ENCODE assay signal across 8 cellular contexts in genomic region chr1:22025368-22026154, GRCh38. TPM values are rescaled to one million over a fixed set of nuclear protein-coding genes. Genes with fewer than 3 reads are reported as not detected.
DNase-seq lines count a peak whose midpoint lies in the region; ATAC-seq and TF ChIP-seq lines count a peak whose summit lies in the region.

No MANE protein-coding gene starts in this region.

- no peaks in the 10 kb centered on the region for H3K4me1 ChIP-seq in right cardiac atrium (ENCODE audit: control insufficient read depth, insufficient read depth, low read length)
- no peaks in the 10 kb centered on the region for H3K4me1 ChIP-seq in uterus

- TF ChIP-seq POLR2A in GM18505 (IDR thresholded peaks at IDR 0.05; ENCODE audit: borderline replicate concordance, extremely low read depth, insufficient read depth, insufficient read length) (peak; percentile 82), uterus (IDR thresholded peaks at IDR 0.05) (peak; percentile 39 to 88)

- peak overlapping the region; percentile 91 for H3K4me3 Mint-ChIP-seq in T-helper 2 cell treated with Interferon-gamma antibody and Interleukin-4, amounts not matched to agents 5 μg/mL and 100 μg/mL, for 36 hours

- no peaks in the 10 kb centered on the region for H3K36me3 ChIP-seq in uterus

- no peaks in the 10 kb centered on the region for H3K9me3 ChIP-seq in right cardiac atrium (ENCODE audit: control insufficient read depth, low read length)
- no peaks in the 10 kb centered on the region for H3K9me3 ChIP-seq in uterus

- H3K27me3 Mint-ChIP-seq in T-helper 2 cell treated with Interferon-gamma antibody and Interleukin-4, amounts not matched to agents 5 μg/mL and 100 μg/mL, for 36 hours (ENCODE audit: low read depth) = no peaks in the 10 kb centered on the region

- under 1% methylated on average over 42 of the region's 42 CpGs for WGBS in right cardiac atrium

- H3K4me1 Mint-ChIP-seq in T-helper 2 cell treated with Interferon-gamma antibody and Interleukin-4, amounts not matched to agents 5 μg/mL and 100 μg/mL, for 36 hours (ENCODE audit: low read depth) = peaks cover 44% of the 10 kb centered on the region

- H3K27ac ChIP-seq in right cardiac atrium (ENCODE audit: low read length) = peak overlapping the region; percentile 94
- H3K27ac ChIP-seq in uterus = peak overlapping the region; percentile 99 to 100

- DNase-seq in NCI-H1930 (lab: John Stamatoyannopoulos, UW) (peak; percentile 85 to 87), anterior cingulate cortex (lab: John Stamatoyannopoulos, UW) (peak; percentile 36 to 94 (median 80)), right cardiac atrium (peak; percentile 89 to 91 (median 90)), putamen (ENCODE audit: low spot score) (peak; percentile 49), uterus (peak; percentile 85 to 87)
- DNase-seq in T-helper 2 cell treated with Interferon-gamma antibody and Interleukin-4, amounts not matched to agents 5 μg/mL and 100 μg/mL, for 36 hours (ENCODE audit: low spot score) = peak; percentile 93

- H3K4me3 ChIP-seq in right cardiac atrium (ENCODE audit: low read length) (peak overlapping the region; percentile 60), uterus (peak overlapping the region; percentile 97 to 98)

- no peaks in the 10 kb centered on the region for H3K27me3 ChIP-seq in right cardiac atrium (ENCODE audit: control insufficient read depth, insufficient read depth)
- no peaks in the 10 kb centered on the region for H3K27me3 ChIP-seq in uterus

- peaks cover 8% of the 10 kb centered on the region for H3K36me3 Mint-ChIP-seq in T-helper 2 cell treated with Interferon-gamma antibody and Interleukin-4, amounts not matched to agents 5 μg/mL and 100 μg/mL, for 36 hours (ENCODE audit: low read depth)

- no peaks in the 10 kb centered on the region for H3K9me3 Mint-ChIP-seq in T-helper 2 cell treated with Interferon-gamma antibody and Interleukin-4, amounts not matched to agents 5 μg/mL and 100 μg/mL, for 36 hours

- intact Hi-C loops in right cardiac atrium (cut with DNase I) = no loop called here
- intact Hi-C loops in uterus (cut with DNase I; ENCODE audit: low total_unique reads) = no loop called here

- peak; percentile 69 for ATAC-seq in GM18505 (IDR thresholded peaks at IDR 0.05; ENCODE audit: unreplicated experiment)
- peak; percentile 80 for ATAC-seq in HG02970 (IDR thresholded peaks at IDR 0.05; ENCODE audit: low FRiP score, unreplicated experiment)
- peak; percentile 96 to 97 for ATAC-seq in right cardiac atrium

- TF ChIP-seq CTCF in uterus (IDR thresholded peaks at IDR 0.05) = peak in 2 of 4 experiments; percentile 13 to 27

- H3K27ac Mint-ChIP-seq in T-helper 2 cell treated with Interferon-gamma antibody and Interleukin-4, amounts not matched to agents 5 μg/mL and 100 μg/mL, for 36 hours = peak overlapping the region; percentile 99

RNA-seq across cellular contexts. Expression of gene CELA3A, which starts 24.1 kb away (rescaled TPM):
- total RNA-seq in right cardiac atrium = under 1 TPM in 1 of 4 donors, not detected in 3; 0.86 TPM
- not detected for polyA plus RNA-seq in right cardiac atrium
- not detected for total RNA-seq in uterus

RNA-seq across cellular contexts. Expression of gene CDC42, which starts 26.9 kb away (rescaled TPM):
- 100 to 1,000 TPM; 121 to 178 (median 133) TPM for total RNA-seq in right cardiac atrium
- 92.1 TPM for polyA plus RNA-seq in right cardiac atrium
- total RNA-seq in uterus = 100 to 1,000 TPM; 173 to 570 (median 223) TPM

RNA-seq across cellular contexts. Expression of gene CELA3B, which starts 48.7 kb away (rescaled TPM):
- under 1 TPM in 1 of 4 donors, not detected in 3; 0.53 TPM for total RNA-seq in right cardiac atrium
- 0.09 TPM for polyA plus RNA-seq in right cardiac atrium
- total RNA-seq in uterus = under 1 TPM in 1 of 4 donors, not detected in 3; 0.35 TPM

Comparison
In these comparisons a context has a peak if more than half of its experiments do, and no peak if none do; other contexts are left out.
1. Peak in every context shown above with its lines: DNase-seq, ATAC-seq, H3K4me3 ChIP-seq and H3K27ac ChIP-seq.